In genomic region chr20:22374678-22375590, GRCh38 we compare ENCODE assay signal across 1 cellular context.
TF ChIP-seq lines count a peak whose summit lies in the region.

No MANE protein-coding gene starts in this region.

TF ChIP-seq in K562, 482 proteins besides CTCF, POLR2A, EP300 and RAD21 (continued from another document):
- TF ChIP-seq IRF9 (tag; IDR thresholded peaks at IDR 0.05) = no peak
